ENCODE assay signal across 8 cellular contexts in genomic region chr5:107671742-107672211, GRCh38. TPM values are rescaled to one million over a fixed set of nuclear protein-coding genes. Genes with fewer than 3 reads are reported as not detected.
DNase-seq lines count a peak whose midpoint lies in the region; ATAC-seq and TF ChIP-seq lines count a peak whose summit lies in the region.

No MANE protein-coding gene starts in this region.

- peaks cover 11% of the 10 kb centered on the region for H3K4me1 ChIP-seq in psoas muscle

- no peak for DNase-seq in stimulated activated naive CD8-positive, alpha-beta T cell treated with anti-CD3 and anti-CD28 coated beads, Interleukin-15, Interleukin-2, amounts not matched to agents 100 U/mL and 50 U/mL, for 24 hours
- DNase-seq in NCI-H146 treated with DMSO at 0.1 percent for 48 hours (lab: John Stamatoyannopoulos, UW; ENCODE audit: unreplicated experiment), result peak; percentile 60
- DNase-seq in activated CD4-positive, alpha-beta memory T cell treated with anti-CD3 and anti-CD28 coated beads for 36 hours, result no peak
- no peak for DNase-seq in glutamatergic neuron
- peak in 1 of 2 donors; percentile 26 for DNase-seq in psoas muscle
- DNase-seq in GM13976 (ENCODE audit: low spot score), result no peak

- H3K27me3 ChIP-seq in psoas muscle (ENCODE audit: insufficient read depth in 3 of 3, low read length in 2 of 3), result peaks cover 0 to 38% (median 7%) of the 10 kb centered on the region in 3 donors

- CTCF ChIA-PET in activated CD4-positive, alpha-beta memory T cell treated with anti-CD3 and anti-CD28 coated beads for 36 hours (lab: Charles Lee), result no interaction called here

- no peaks in the 10 kb centered on the region for H3K36me3 ChIP-seq in psoas muscle (ENCODE audit: insufficient read depth in 1 of 2, low read depth in 1 of 2)

- no peaks in the 10 kb centered on the region for H3K9me3 ChIP-seq in psoas muscle

- ATAC-seq in stimulated activated naive CD8-positive, alpha-beta T cell treated with anti-CD3 and anti-CD28 coated beads, Interleukin-15, Interleukin-2, amounts not matched to agents 100 U/mL and 50 U/mL, for 24 hours, result no peak
- ATAC-seq in psoas muscle (no peak), HG03097 (IDR thresholded peaks at IDR 0.05; ENCODE audit: low FRiP score, unreplicated experiment) (no peak)

- H3K27ac Mint-ChIP-seq in stimulated activated naive CD8-positive, alpha-beta T cell treated with anti-CD3 and anti-CD28 coated beads, Interleukin-15, Interleukin-2, amounts not matched to agents 100 ng/mL and 50 ng/mL, for 24 hours, result no peak overlapping the region
- H3K27ac Mint-ChIP-seq in activated CD4-positive, alpha-beta memory T cell treated with anti-CD3 and anti-CD28 coated beads for 36 hours, result no peak overlapping the region
- H3K27ac Mint-ChIP-seq in glutamatergic neuron (ENCODE audit: unreplicated experiment), result peak overlapping the region; percentile 93

- POLR2A ChIA-PET in activated CD4-positive, alpha-beta memory T cell treated with anti-CD3 and anti-CD28 coated beads for 36 hours (lab: Charles Lee), result no interaction called here

- H3K36me3 Mint-ChIP-seq in stimulated activated naive CD8-positive, alpha-beta T cell treated with anti-CD3 and anti-CD28 coated beads, Interleukin-15, Interleukin-2, amounts not matched to agents 100 ng/mL and 50 ng/mL, for 24 hours (ENCODE audit: low read depth), result no peaks in the 10 kb centered on the region
- H3K36me3 Mint-ChIP-seq in activated CD4-positive, alpha-beta memory T cell treated with anti-CD3 and anti-CD28 coated beads for 36 hours, result no peaks in the 10 kb centered on the region
- no peaks in the 10 kb centered on the region for H3K36me3 Mint-ChIP-seq in glutamatergic neuron (ENCODE audit: unreplicated experiment)

- no peak for TF ChIP-seq CTCF in glutamatergic neuron (IDR thresholded peaks at IDR 0.05; ENCODE audit: partially characterized antibody, unreplicated experiment)
- no peak for TF ChIP-seq CTCF in psoas muscle (IDR thresholded peaks at IDR 0.05)
- TF ChIP-seq CTCF in GM13976 (IDR thresholded peaks at IDR 0.05; ENCODE audit: borderline replicate concordance, control extremely low read depth, extremely low read depth, insufficient read depth, missing control alignments), result no peak

- H3K4me1 Mint-ChIP-seq in stimulated activated naive CD8-positive, alpha-beta T cell treated with anti-CD3 and anti-CD28 coated beads, Interleukin-15, Interleukin-2, amounts not matched to agents 100 ng/mL and 50 ng/mL, for 24 hours (ENCODE audit: low read depth), result peaks cover 33% of the 10 kb centered on the region
- H3K4me1 Mint-ChIP-seq in activated CD4-positive, alpha-beta memory T cell treated with anti-CD3 and anti-CD28 coated beads for 36 hours (ENCODE audit: low read depth), result peaks cover 29% of the 10 kb centered on the region
- H3K4me1 Mint-ChIP-seq in glutamatergic neuron (ENCODE audit: low read depth, unreplicated experiment), result peaks cover 21% of the 10 kb centered on the region

- peaks cover 79% of the 10 kb centered on the region for H3K27me3 Mint-ChIP-seq in stimulated activated naive CD8-positive, alpha-beta T cell treated with anti-CD3 and anti-CD28 coated beads, Interleukin-15, Interleukin-2, amounts not matched to agents 100 ng/mL and 50 ng/mL, for 24 hours
- H3K27me3 Mint-ChIP-seq in activated CD4-positive, alpha-beta memory T cell treated with anti-CD3 and anti-CD28 coated beads for 36 hours, result peaks cover 59% of the 10 kb centered on the region
- H3K27me3 Mint-ChIP-seq in glutamatergic neuron (ENCODE audit: unreplicated experiment), result peaks cover 32% of the 10 kb centered on the region

- H3K9me3 Mint-ChIP-seq in stimulated activated naive CD8-positive, alpha-beta T cell treated with anti-CD3 and anti-CD28 coated beads, Interleukin-15, Interleukin-2, amounts not matched to agents 100 ng/mL and 50 ng/mL, for 24 hours, result no peaks in the 10 kb centered on the region
- no peaks in the 10 kb centered on the region for H3K9me3 Mint-ChIP-seq in activated CD4-positive, alpha-beta memory T cell treated with anti-CD3 and anti-CD28 coated beads for 36 hours
- H3K9me3 Mint-ChIP-seq in glutamatergic neuron (ENCODE audit: unreplicated experiment), result peaks cover 41% of the 10 kb centered on the region

- H3K4me3 ChIP-seq in psoas muscle, result peak overlapping the region; percentile 71

- in situ Hi-C loops in GM13976 (cut with MboI; ENCODE audit: low sequenced_read_pairs, unreplicated experiment), result no loop called here

- intact Hi-C loops in activated CD4-positive, alpha-beta memory T cell treated with anti-CD3 and anti-CD28 coated beads for 36 hours (cut with micrococcal nuclease), result loop anchor here (2.0 to 10.0 kb wide), 5 partner anchors 101 to 676 kb away; no protein-coding TSS in a partner anchor
- intact Hi-C loops in psoas muscle (cut with DNase I), result loop anchor here in 1 of 2 donors (5.0 to 10.0 kb wide), 3 partner anchors 97 to 1407 kb away; no protein-coding TSS in a partner anchor

- no peak overlapping the region for H3K27ac ChIP-seq in psoas muscle

- 0 to 1% (median 0%) methylated on average over 20 of the region's 20 CpGs for WGBS in psoas muscle, 3 donors

- H3K4me3 Mint-ChIP-seq in stimulated activated naive CD8-positive, alpha-beta T cell treated with anti-CD3 and anti-CD28 coated beads, Interleukin-15, Interleukin-2, amounts not matched to agents 100 ng/mL and 50 ng/mL, for 24 hours, result peak overlapping the region; percentile 79
- peak overlapping the region; percentile 62 for H3K4me3 Mint-ChIP-seq in activated CD4-positive, alpha-beta memory T cell treated with anti-CD3 and anti-CD28 coated beads for 36 hours
- H3K4me3 Mint-ChIP-seq in glutamatergic neuron (ENCODE audit: unreplicated experiment), result peak overlapping the region; percentile 95

RNA-seq across cellular contexts. Expression of gene EFNA5, which starts 1.0 kb away (rescaled TPM):
- total RNA-seq in activated CD4-positive, alpha-beta memory T cell treated with anti-CD3 and anti-CD28 coated beads for 36 hours, result not detected
- 158 TPM for total RNA-seq in glutamatergic neuron (ENCODE audit: unreplicated experiment)
- total RNA-seq in psoas muscle, result 1 to 10 TPM; 1.1 to 5.4 (median 3.6) TPM
- polyA plus RNA-seq in psoas muscle, result 1 to 10 TPM in 1 of 3 donors, under 1 TPM in 2; 0.32 to 2.8 (median 0.52) TPM

Comparison
In these comparisons a context has a peak if more than half of its experiments do, and no peak if none do; other contexts are left out.
1. RNA of gene EFNA5, which starts 1.0 kb away (total RNA-seq): 158 TPM in glutamatergic neuron (single experiment); 1.1 to 5.4 TPM in psoas muscle and not detected in activated CD4-positive, alpha-beta memory T cell treated with anti-CD3 and anti-CD28 coated beads for 36 hours; every median in the first group is over 10 times any median in the second.
2. Peak in every context shown above with its lines, with median percentiles within 50 percentile points of each other: H3K4me3 Mint-ChIP-seq.